In the genomic region with DNA sequence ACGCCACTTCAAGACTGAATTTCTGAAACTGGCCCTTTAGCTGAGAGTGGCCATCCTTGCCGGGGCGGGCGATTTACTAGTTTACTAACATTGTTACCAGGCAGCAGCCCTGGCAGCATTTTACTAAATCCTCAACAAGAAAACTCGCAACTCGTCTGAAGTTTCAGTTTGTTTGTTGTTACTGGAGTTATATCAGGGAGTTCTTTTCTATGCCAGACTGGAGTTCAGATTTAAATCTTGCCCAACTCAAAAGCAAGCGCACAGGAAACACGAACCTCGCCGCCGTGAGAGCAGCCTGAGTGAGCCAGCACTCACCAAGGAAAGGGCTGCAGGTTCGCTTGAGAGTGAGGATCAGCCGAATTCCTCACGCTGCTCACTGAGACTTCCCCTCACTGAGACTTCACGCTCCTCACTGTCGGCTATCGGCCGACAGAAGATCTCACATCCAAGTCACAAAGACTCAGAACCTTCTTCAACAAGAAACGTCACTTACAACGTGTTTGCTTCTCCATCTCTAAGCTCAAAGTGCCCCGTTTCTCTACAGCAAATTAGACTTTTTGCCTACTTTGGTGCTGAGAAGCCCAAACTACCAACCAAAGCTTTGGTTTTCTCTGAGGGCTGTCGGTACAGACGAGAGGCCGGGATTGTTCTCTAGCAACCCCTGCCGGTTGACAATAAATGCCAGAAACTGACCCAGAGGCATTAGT, we compare ENCODE assay signal across 8 cellular contexts.
DNase-seq lines count a peak whose midpoint lies in the region; ATAC-seq, FAIRE-seq and TF ChIP-seq lines count a peak whose summit lies in the region.

No MANE protein-coding gene starts in this region.

- H3K27me3 Mint-ChIP-seq in T-helper 17 cell (no peaks in the 10 kb centered on the region), astrocyte (ENCODE audit: low read depth, unreplicated experiment) (peaks cover 8% of the 10 kb centered on the region)

- H3K4me1 ChIP-seq in astrocyte (ENCODE audit: insufficient read depth, low read length) (peaks cover 9% of the 10 kb centered on the region), sigmoid colon (peaks cover 0 to 10% (median 4%) of the 10 kb centered on the region in 4 donors)

- no peaks in the 10 kb centered on the region for H3K79me2 ChIP-seq in astrocyte (ENCODE audit: insufficient read depth, low read length)

- peak; percentile 21 to 50 (median 38) for DNase-seq in T-helper 17 cell
- DNase-seq in astrocyte (ENCODE audit: low read depth) = peak; percentile 45
- DNase-seq in hippocampal formation (lab: John Stamatoyannopoulos, UW) = peak; percentile 73 to 76
- peak; percentile 71 for DNase-seq in sigmoid colon

- H3K27ac Mint-ChIP-seq in T-helper 17 cell (peak overlapping the region; percentile 84), astrocyte (ENCODE audit: unreplicated experiment) (peak overlapping the region; percentile 10)

- H3K27me3 ChIP-seq in astrocyte (ENCODE audit: insufficient read depth, low read length) (peaks cover 10% of the 10 kb centered on the region), sigmoid colon (peaks cover 0 to 10% (median 0%) of the 10 kb centered on the region in 3 donors)

- no peak for TF ChIP-seq EP300 in sigmoid colon (IDR thresholded peaks at IDR 0.05)

- H3K9me3 ChIP-seq in T-helper 17 cell (ENCODE audit: control insufficient read depth, low read length, poor library complexity, severe bottlenecking) (no peaks in the 10 kb centered on the region), astrocyte (ENCODE audit: insufficient read depth, low read depth, low read length) (no peaks in the 10 kb centered on the region), sigmoid colon (no peaks in the 10 kb centered on the region)

- intact Hi-C loops in sigmoid colon (cut with DNase I) = loop anchor here (10.0 kb wide), 1 partner anchor 150 kb away; no protein-coding TSS in a partner anchor

- ATAC-seq in GM18861 (IDR thresholded peaks at IDR 0.05; ENCODE audit: unreplicated experiment) (peak; percentile 79), HG03280 (IDR thresholded peaks at IDR 0.05; ENCODE audit: unreplicated experiment) (peak; percentile 92), T-helper 17 cell (peak; percentile 96), GM21360 (IDR thresholded peaks at IDR 0.05; ENCODE audit: unreplicated experiment) (no peak)

- no peak for TF ChIP-seq POLR2A in sigmoid colon (IDR thresholded peaks at IDR 0.05)

- H3K4me2 ChIP-seq in astrocyte (ENCODE audit: low read length) = peak overlapping the region; percentile 93

- H3K36me3 Mint-ChIP-seq in T-helper 17 cell (ENCODE audit: low read depth) (no peaks in the 10 kb centered on the region), astrocyte (ENCODE audit: low read depth, unreplicated experiment) (no peaks in the 10 kb centered on the region)

- peaks cover 9% of the 10 kb centered on the region for H3K4me1 Mint-ChIP-seq in T-helper 17 cell
- H3K4me1 Mint-ChIP-seq in astrocyte (ENCODE audit: low read depth, unreplicated experiment) = peaks cover 11% of the 10 kb centered on the region

- H2AFZ ChIP-seq in astrocyte (ENCODE audit: low read depth, low read length) = peak overlapping the region; percentile 98

- peak overlapping the region; percentile 33; the same call in 1 of the 2 replicates for H3K27ac ChIP-seq in 22Rv1
- H3K27ac ChIP-seq in astrocyte (ENCODE audit: low read depth, low read length) = peak overlapping the region; percentile 7
- H3K27ac ChIP-seq in sigmoid colon = peak overlapping the region in 3 of 4 donors; percentile 8 to 69 (median 47)

- FAIRE-seq in astrocyte (lab: Jason Lieb, UNC) = no peak

- H3K36me3 ChIP-seq in astrocyte (ENCODE audit: insufficient read depth, low read length) = no peaks in the 10 kb centered on the region
- no peaks in the 10 kb centered on the region for H3K36me3 ChIP-seq in sigmoid colon

- H4K20me1 ChIP-seq in astrocyte (ENCODE audit: insufficient read depth, low read length) = no peaks in the 10 kb centered on the region

- peak; percentile 90 for TF ChIP-seq CTCF in 22Rv1 (IDR thresholded peaks at IDR 0.05)
- TF ChIP-seq CTCF in astrocyte (IDR thresholded peaks at IDR 0.05; ENCODE audit: insufficient read depth, low read depth, low read length) = peak; percentile 72
- TF ChIP-seq CTCF in sigmoid colon (IDR thresholded peaks at IDR 0.05) = peak in 2 of 4 experiments; percentile 44 to 55

- peak overlapping the region; percentile 91 for H3K4me3 Mint-ChIP-seq in T-helper 17 cell
- peak overlapping the region; percentile 63 for H3K4me3 Mint-ChIP-seq in astrocyte (ENCODE audit: unreplicated experiment)

- WGBS in sigmoid colon, 2 donors = 6% methylated on average over 25 of the region's 25 CpGs

- H3K9ac ChIP-seq in astrocyte (ENCODE audit: low read length) = peak overlapping the region; percentile 68

- H3K9me3 Mint-ChIP-seq in astrocyte (ENCODE audit: unreplicated experiment) = no peaks in the 10 kb centered on the region

- H3K4me3 ChIP-seq in astrocyte (ENCODE audit: insufficient read depth, low read depth, low read length) (peak overlapping the region; percentile 64), sigmoid colon (peak overlapping the region; percentile 13 to 52 (median 36))
